21 cellular contexts compared by ENCODE assay signal in genomic region chr10:60654813-60655464, GRCh38.
A peak's percentile ranks its signal among the peaks of the same experiment; 100 is the strongest.
DNase-seq lines count a peak whose midpoint lies in the region; ATAC-seq, FAIRE-seq and TF ChIP-seq lines count a peak whose summit lies in the region.
"Had no signal": no experiment of that assay in that cellular context is flagged by ENCODE, and none has a peak within 500 bp of the region (broad histone marks: within the 10 kb centered on the region; RNA-seq: fewer than 3 reads in every experiment).

No MANE protein-coding gene starts in this region.

- TF ChIP-seq CTCF in A549 (IDR thresholded peaks at IDR 0.05), result no peak
- no peak for TF ChIP-seq CTCF in HEK293 (tag by site-specific recombination; IDR thresholded peaks at IDR 0.05)
- no peak for TF ChIP-seq CTCF in RWPE1 (conservative IDR thresholded peaks at IDR 0.05; ENCODE audit: low read depth)
- TF ChIP-seq CTCF in fibroblast of mammary gland (conservative IDR thresholded peaks at IDR 0.05; ENCODE audit: control insufficient read depth, insufficient read depth, low read depth, low read length), result no peak

- POLR2A ChIA-PET in A549 (lab: Yijun Ruan, JAX), result no interaction called here
- POLR2A ChIA-PET in HEK293 (lab: Yijun Ruan, JAX), result interaction anchor here (0.6 to 1.4 kb wide), 3 partner anchors 9 to 555 kb away, joined by 3 to 7 read pairs (median 3); partner anchors contain the start of gene CDK1
- POLR2A ChIA-PET in RWPE1 (lab: Yijun Ruan, JAX; ENCODE audit: low non-redundant PET), result no interaction called here

- no peak for TF ChIP-seq RAD21 in A549 (conservative IDR thresholded peaks at IDR 0.05 in 1 of 2, IDR thresholded peaks at IDR 0.05 in 1 of 2)

- peaks cover 24% of the 10 kb centered on the region; the same call in 2 of the 3 replicates for H3K4me1 ChIP-seq in A549
- no peaks in the 10 kb centered on the region for H3K4me1 ChIP-seq in HEK293 (ENCODE audit: control insufficient read depth, insufficient read depth, low read length)
- H3K4me1 ChIP-seq: left lung, Peyer's patch had no signal

- 10% methylated on average over 4 of the region's 4 CpGs for WGBS in A549 (ENCODE audit: missing lambda C conversion rate)

- CTCF ChIA-PET in A549 (lab: Yijun Ruan, JAX), result interaction anchor here (1.4 to 1.5 kb wide), 2 partner anchors 8 to 9 kb away, joined by 3 to 4 read pairs; no protein-coding TSS in a partner anchor
- CTCF ChIA-PET in HEK293 (lab: Yijun Ruan, JAX), result interaction anchor here (0.6 to 1.1 kb wide), 6 partner anchors 56 to 452 kb away, joined by 3 to 4 read pairs (median 3); no protein-coding TSS in a partner anchor
- CTCF ChIA-PET in RWPE1 (lab: Yijun Ruan, JAX), result interaction anchor here (0.6 kb wide), 3 partner anchors 150 to 1069 kb away, joined by 3 to 4 read pairs (median 3); no protein-coding TSS in a partner anchor

- no peak for FAIRE-seq in A549 (lab: Jason Lieb, UNC)

- peak in 1 of 2 experiments; percentile 47 for DNase-seq in A549 (ENCODE audit: low read depth in 1 of 2, low spot score in 1 of 2)
- peak; percentile 25 for DNase-seq in RWPE1 (ENCODE audit: low spot score)
- peak; percentile 50 for DNase-seq in fibroblast of mammary gland (ENCODE audit: low read depth)
- DNase-seq in iPS-NIHi11 (ENCODE audit: low spot score), result no peak
- no peak for DNase-seq in NCI-H1105 treated with DMSO at 0.1 percent for 48 hours (lab: John Stamatoyannopoulos, UW)
- DNase-seq: ACHN; activated gamma-delta T cell; CD4-positive, CD25-positive, alpha-beta regulatory T cell; endodermal cell; foreskin fibroblast; H7; Kasumi-1; left lung; mucosa of descending colon; NCI-H1417 treated with DMSO at 0.1 percent for 48 hours; NCI-H2171; Peyer's patch had no signal

- TF ChIP-seq POLR2A in A549 (IDR thresholded peaks at IDR 0.05; ENCODE audit: low read length), result no peak

- H3K27ac ChIP-seq in A549, result no peak overlapping the region
- no peak overlapping the region for H3K27ac ChIP-seq in HEK293 (ENCODE audit: extremely low read depth, low read depth, low read length)
- H3K27ac ChIP-seq in RWPE1, result no peak overlapping the region
- H3K27ac ChIP-seq: left lung, Peyer's patch had no signal

- no peaks in the 10 kb centered on the region for H3K36me3 ChIP-seq in HEK293 (ENCODE audit: control insufficient read depth in 2 of 2, insufficient read depth in 1 of 2, low read length in 2 of 2)
- H3K36me3 ChIP-seq: left lung, Peyer's patch had no signal

- peak overlapping the region; percentile 15; the same call in 2 of the 3 replicates for H3K4me2 ChIP-seq in A549

- ATAC-seq in A549, result peak; percentile 60 to 71; a peak in 4 of 6 replicates
- no peak for ATAC-seq in GM21825 (IDR thresholded peaks at IDR 0.05; ENCODE audit: unreplicated experiment)
- ATAC-seq in HG03432 (IDR thresholded peaks at IDR 0.05; ENCODE audit: unreplicated experiment), result no peak
- ATAC-seq: left lung; mucosa of descending colon; stimulated activated memory B cell treated with anti-CD40 and anti-IgM and Interleukin-4, amounts not matched to agents 10 μg/mL and 1 μg/mL and 100 μg/mL, for 72 hours had no signal

- no peak for TF ChIP-seq EP300 in A549 (IDR thresholded peaks at IDR 0.05)

- H3K9me3 ChIP-seq in A549 (peaks cover 9% of the 10 kb centered on the region; the same call in 2 of the 3 replicates), HEK293 (ENCODE audit: control insufficient read depth, insufficient read depth, low read depth, low read length) (no peaks in the 10 kb centered on the region)
- H3K9me3 ChIP-seq: left lung, Peyer's patch had no signal

- no peak overlapping the region for H3K4me3 ChIP-seq in A549
- no peak overlapping the region for H3K4me3 ChIP-seq in HEK293 (ENCODE audit: low read depth, low read length)
- H3K4me3 ChIP-seq in fibroblast of mammary gland (ENCODE audit: control insufficient read depth, low read depth, low read length), result no peak overlapping the region
- H3K4me3 ChIP-seq: left lung, mucosa of descending colon, Peyer's patch had no signal

TF ChIP-seq in A549, 52 proteins besides CTCF, POLR2A, EP300 and RAD21:
- TF ChIP-seq HEYL (CRISPR knock-in tag; IDR thresholded peaks at IDR 0.05) (no peak), NFE2L2 (conservative IDR thresholded peaks at IDR 0.05; ENCODE audit: low read length) (no peak), NR3C1 (IDR thresholded peaks at IDR 0.05) (no peak), CEBPB (IDR thresholded peaks at IDR 0.05) (0 out of 4 replicates have a peak, but pooled peaks of 1 of the 2 experiments have one; percentile 16), GATA3 (IDR thresholded peaks at IDR 0.05; ENCODE audit: borderline replicate concordance) (peak; percentile 35; the same call in 1 of the 2 replicates), FOSL2 (IDR thresholded peaks at IDR 0.05) (no peak), FOSL2 (CRISPR knock-in tag; IDR thresholded peaks at IDR 0.05) (peak; percentile 66), JUNB (IDR thresholded peaks at IDR 0.05) (peak; percentile 34; the same call in 1 of the 2 replicates), CBX8 (IDR thresholded peaks at IDR 0.05) (no peak), SMC3 (IDR thresholded peaks at IDR 0.05) (no peak)
- TF ChIP-seq, protein P1, sequence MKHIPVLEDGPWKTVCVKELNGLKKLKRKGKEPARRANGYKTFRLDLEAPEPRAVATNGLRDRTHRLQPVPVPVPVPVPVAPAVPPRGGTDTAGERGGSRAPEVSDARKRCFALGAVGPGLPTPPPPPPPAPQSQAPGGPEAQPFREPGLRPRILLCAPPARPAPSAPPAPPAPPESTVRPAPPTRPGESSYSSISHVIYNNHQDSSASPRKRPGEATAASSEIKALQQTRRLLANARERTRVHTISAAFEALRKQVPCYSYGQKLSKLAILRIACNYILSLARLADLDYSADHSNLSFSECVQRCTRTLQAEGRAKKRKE (CRISPR knock-in tag; IDR thresholded peaks at IDR 0.05; ENCODE audit: low read depth), result no peak
- TF ChIP-seq, protein P2, sequence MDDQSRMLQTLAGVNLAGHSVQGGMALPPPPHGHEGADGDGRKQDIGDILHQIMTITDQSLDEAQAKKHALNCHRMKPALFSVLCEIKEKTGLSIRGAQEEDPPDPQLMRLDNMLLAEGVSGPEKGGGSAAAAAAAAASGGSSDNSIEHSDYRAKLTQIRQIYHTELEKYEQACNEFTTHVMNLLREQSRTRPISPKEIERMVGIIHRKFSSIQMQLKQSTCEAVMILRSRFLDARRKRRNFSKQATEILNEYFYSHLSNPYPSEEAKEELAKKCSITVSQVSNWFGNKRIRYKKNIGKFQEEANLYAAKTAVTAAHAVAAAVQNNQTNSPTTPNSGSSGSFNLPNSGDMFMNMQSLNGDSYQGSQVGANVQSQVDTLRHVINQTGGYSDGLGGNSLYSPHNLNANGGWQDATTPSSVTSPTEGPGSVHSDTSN (IDR thresholded peaks at IDR 0.05), result no peak

TF ChIP-seq in HEK293, 187 proteins besides CTCF, POLR2A, EP300 and RAD21:
- peak; percentile 61 for TF ChIP-seq ZNF629 (tag by site-specific recombination; IDR thresholded peaks at IDR 0.05)
- no peak for TF ChIP-seq ZNF514 (tag by site-specific recombination; IDR thresholded peaks at IDR 0.05)
- TF ChIP-seq ZNF335 (tag by site-specific recombination; conservative IDR thresholded peaks at IDR 0.05), result peak; percentile 43
- no peak for TF ChIP-seq TCF7L2 (IDR thresholded peaks at IDR 0.05; ENCODE audit: borderline replicate concordance, low read depth, low read length)
- no peak for TF ChIP-seq KLF8 (tag by site-specific recombination; IDR thresholded peaks at IDR 0.05)
- TF ChIP-seq OSR2 (tag by site-specific recombination; IDR thresholded peaks at IDR 0.05), result peak; percentile 70
- TF ChIP-seq ZNF184 (tag by site-specific recombination; IDR thresholded peaks at IDR 0.05), result peak; percentile 66; the same call in 1 of the 2 replicates
- no peak for TF ChIP-seq ZNF791 (tag by site-specific recombination; IDR thresholded peaks at IDR 0.05)
- TF ChIP-seq SP7 (tag by site-specific recombination; IDR thresholded peaks at IDR 0.05), result 0 out of 2 replicates have a peak, but pooled peaks have one; percentile 22
- TF ChIP-seq ZNF558 (tag by site-specific recombination; IDR thresholded peaks at IDR 0.05), result peak; percentile 46; the same call in 1 of the 2 replicates
- TF ChIP-seq ATF2 (tag by site-specific recombination; IDR thresholded peaks at IDR 0.05; ENCODE audit: low read depth), result peak; percentile 61
- 0 out of 2 replicates have a peak, but pooled peaks have one; percentile 40 for TF ChIP-seq ZNF600 (tag by site-specific recombination; IDR thresholded peaks at IDR 0.05)
- TF ChIP-seq FEZF1 (tag by site-specific recombination; IDR thresholded peaks at IDR 0.05), result no peak
- no peak for TF ChIP-seq ZNF266 (tag by site-specific recombination; IDR thresholded peaks at IDR 0.05; ENCODE audit: low read depth)
- TF ChIP-seq ZNF112 (tag by site-specific recombination; IDR thresholded peaks at IDR 0.05), result no peak
- TF ChIP-seq ZBTB21 (tag by site-specific recombination; IDR thresholded peaks at IDR 0.05), result peak; percentile 77

Comparison
In these comparisons a context has a peak if more than half of its experiments do, and no peak if none do; other contexts are left out.
1. ATAC-seq: peak in A549 (2 of 2); none in GM21825 (single experiment) and HG03432 (single experiment).
2. DNase-seq: peak in RWPE1 (single experiment) and fibroblast of mammary gland (single experiment); none in iPS-NIHi11 (single experiment) and NCI-H1105 treated with DMSO at 0.1 percent for 48 hours (single experiment).